ENCODE assay signal across 8 cellular contexts in the genomic region with DNA sequence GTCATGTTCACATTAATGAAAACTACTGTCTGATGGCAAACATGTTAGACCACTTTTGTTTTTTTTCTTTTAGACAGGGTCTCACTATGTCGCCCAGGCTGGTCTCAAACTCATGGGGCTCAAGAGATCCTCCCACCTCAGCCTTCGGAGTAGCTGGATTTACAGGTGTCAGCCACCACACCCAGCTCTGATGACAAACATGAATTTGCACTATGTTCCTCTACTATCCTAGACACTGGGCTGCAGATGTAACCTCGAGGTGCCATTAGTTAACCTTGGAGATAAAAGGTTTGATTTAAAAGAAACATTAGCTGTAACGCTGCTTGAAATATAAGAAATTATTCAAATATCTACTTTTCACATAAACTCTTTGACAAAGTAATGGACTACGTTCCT. TPM values are rescaled to one million over a fixed set of nuclear protein-coding genes. Genes with fewer than 3 reads are reported as not detected.
DNase-seq lines count a peak whose midpoint lies in the region; ATAC-seq, FAIRE-seq and TF ChIP-seq lines count a peak whose summit lies in the region.

No MANE protein-coding gene starts in this region.

- peak overlapping the region; percentile 51; the same call in 1 of the 2 replicates for H3K4me3 ChIP-seq in GM12878
- H3K4me3 ChIP-seq in osteoblast (ENCODE audit: insufficient read depth, low read length): no peak overlapping the region

- FAIRE-seq in GM12878 (lab: Jason Lieb, UNC): no peak

- SMC1A ChIA-PET in GM12878 (lab: Charles Lee; ENCODE audit: uncharacterized antibody, unreplicated experiment): interaction anchor here (1.1 to 7.6 kb wide), 8 partner anchors 8 to 94 kb away, joined by 3 to 64 read pairs (median 6); no protein-coding TSS in a partner anchor

- 21% methylated on average over 5 of the region's 5 CpGs for WGBS in GM12878 (ENCODE audit: insufficient coverage, insufficient replicate concordance, low lambda C conversion rate, missing lambda C conversion rate)

- no peak for TF ChIP-seq POLR2A in GM12878 (IDR thresholded peaks at IDR 0.05; ENCODE audit: low read depth, low read length)

- H3K4me2 ChIP-seq in GM12878 (ENCODE audit: control insufficient read depth, insufficient read depth): peak overlapping the region; percentile 92
- H3K4me2 ChIP-seq in osteoblast (ENCODE audit: insufficient read depth, low read length): no peak overlapping the region

- BruUV-seq in GM12878 (replicated peaks; lab: Mats Ljungman, UMichigan): no TSS peak

- H3K27me3 ChIP-seq in GM12878 (replicated peaks in 1 of 2; ENCODE audit: control insufficient read depth in 2 of 2, insufficient read depth in 2 of 2, low read length in 1 of 2) (no peaks in the 10 kb centered on the region), osteoblast (ENCODE audit: insufficient read depth, low read length) (no peaks in the 10 kb centered on the region)

- H2AFZ ChIP-seq in GM12878 (ENCODE audit: control insufficient read depth, low read depth, low read length) (no peak overlapping the region), osteoblast (ENCODE audit: low read length) (no peak overlapping the region)

- H3K79me2 ChIP-seq in GM12878 (ENCODE audit: control insufficient read depth, insufficient read depth, low read length): peaks cover 63% of the 10 kb centered on the region
- peaks cover 89% of the 10 kb centered on the region for H3K79me2 ChIP-seq in osteoblast (ENCODE audit: insufficient read depth, low read length)

- RAD21 ChIA-PET in GM12878 (lab: Charles Lee; ENCODE audit: unreplicated experiment): interaction anchor here (1.0 to 3.2 kb wide), 5 partner anchors 11 to 61 kb away, joined by 3 to 17 read pairs (median 12); no protein-coding TSS in a partner anchor

- peak overlapping the region; percentile 71 for H3K27ac ChIP-seq in GM12878 (ENCODE audit: control insufficient read depth, insufficient read depth)
- H3K27ac ChIP-seq in osteoblast (ENCODE audit: low read depth, low read length): peak overlapping the region; percentile 68

- POLR2A ChIA-PET in GM12878 (lab: Charles Lee): interaction anchor here (0.5 to 4.5 kb wide), 6 partner anchors 9 to 113 kb away, joined by 4 to 23 read pairs (median 14); no protein-coding TSS in a partner anchor

- no peaks in the 10 kb centered on the region for H3K9me3 ChIP-seq in GM12878 (replicated peaks; ENCODE audit: control insufficient read depth, insufficient read depth, low read length)
- no peaks in the 10 kb centered on the region for H3K9me3 ChIP-seq in osteoblast (ENCODE audit: low read depth, low read length)

- H3K9ac ChIP-seq in GM12878 (ENCODE audit: control insufficient read depth, insufficient read depth, low read length): 0 out of 2 replicates have a peak overlapping the region, but pooled peaks have one; percentile 54

- TF ChIP-seq EP300 in GM12878 (IDR thresholded peaks at IDR 0.05; ENCODE audit: borderline replicate concordance in 1 of 2, control insufficient read depth in 1 of 2, low read depth in 2 of 2, low read length in 2 of 2): no peak

- in situ Hi-C loops in GM12878 (cut with MboI): no loop called here

- ATAC-seq in GM18870 (IDR thresholded peaks at IDR 0.05; ENCODE audit: unreplicated experiment): peak; percentile 23
- peak; percentile 9 for ATAC-seq in HG03045 (IDR thresholded peaks at IDR 0.05; ENCODE audit: unreplicated experiment)
- ATAC-seq in GM12878: peak; percentile 12
- ATAC-seq in GM18858 (IDR thresholded peaks at IDR 0.05; ENCODE audit: unreplicated experiment): no peak

- TF ChIP-seq CTCF in GM12878 (IDR thresholded peaks at IDR 0.05 in 2 of 3, conservative IDR thresholded peaks at IDR 0.05 in 1 of 3; ENCODE audit: control insufficient read depth in 2 of 3, extremely low read depth in 1 of 3, insufficient read depth in 1 of 3, low read depth in 3 of 3, low read length in 3 of 3): no peak
- TF ChIP-seq CTCF in osteoblast (IDR thresholded peaks at IDR 0.05; ENCODE audit: extremely low read depth, low read depth, low read length): no peak

- DNase-seq in GM12878 (ENCODE audit: low read depth, low spot score) (no peak), osteoblast (ENCODE audit: insufficient read length, low spot score, missing footprints) (no peak), dermis blood vessel endothelial cell (no peak), NCI-H1417 treated with DMSO at 0.1 percent for 48 hours (lab: John Stamatoyannopoulos, UW) (no peak), NCI-H526 (lab: John Stamatoyannopoulos, UW) (no peak)

- no peak for TF ChIP-seq RAD21 in GM12878 (IDR thresholded peaks at IDR 0.05; ENCODE audit: insufficient read depth, low read depth, low read length)

- peaks cover 36% of the 10 kb centered on the region for H3K4me1 ChIP-seq in GM12878 (ENCODE audit: control insufficient read depth, insufficient read depth, low read length)
- H3K4me1 ChIP-seq in osteoblast (ENCODE audit: insufficient read depth, low read length): peaks cover 58% of the 10 kb centered on the region

- CTCF ChIA-PET in GM12878 (lab: Yijun Ruan, JAX): interaction anchor here (0.9 to 2.1 kb wide), 5 partner anchors 10 to 94 kb away, joined by 3 to 11 read pairs (median 8); no protein-coding TSS in a partner anchor

- H3K36me3 ChIP-seq in GM12878 (ENCODE audit: control insufficient read depth in 2 of 2, insufficient read depth in 2 of 2, low read length in 1 of 2) (no peaks in the 10 kb centered on the region), osteoblast (ENCODE audit: insufficient read depth, low read length) (no peaks in the 10 kb centered on the region)

- intact Hi-C loops in GM12878 (cut with micrococcal nuclease; ENCODE audit: unreplicated experiment): loop anchor here (1.0 to 10.0 kb wide), 3 partner anchors 13 to 1887 kb away; no protein-coding TSS in a partner anchor

- H4K20me1 ChIP-seq in GM12878 (ENCODE audit: control insufficient read depth, insufficient read depth): no peaks in the 10 kb centered on the region; the same call in 1 of the 2 replicates
- peaks cover 59% of the 10 kb centered on the region for H4K20me1 ChIP-seq in osteoblast (ENCODE audit: insufficient read depth, low read length)

TF ChIP-seq in GM12878, 131 proteins besides CTCF, POLR2A, EP300 and RAD21 (continues in another document):
- TF ChIP-seq, protein P1, sequence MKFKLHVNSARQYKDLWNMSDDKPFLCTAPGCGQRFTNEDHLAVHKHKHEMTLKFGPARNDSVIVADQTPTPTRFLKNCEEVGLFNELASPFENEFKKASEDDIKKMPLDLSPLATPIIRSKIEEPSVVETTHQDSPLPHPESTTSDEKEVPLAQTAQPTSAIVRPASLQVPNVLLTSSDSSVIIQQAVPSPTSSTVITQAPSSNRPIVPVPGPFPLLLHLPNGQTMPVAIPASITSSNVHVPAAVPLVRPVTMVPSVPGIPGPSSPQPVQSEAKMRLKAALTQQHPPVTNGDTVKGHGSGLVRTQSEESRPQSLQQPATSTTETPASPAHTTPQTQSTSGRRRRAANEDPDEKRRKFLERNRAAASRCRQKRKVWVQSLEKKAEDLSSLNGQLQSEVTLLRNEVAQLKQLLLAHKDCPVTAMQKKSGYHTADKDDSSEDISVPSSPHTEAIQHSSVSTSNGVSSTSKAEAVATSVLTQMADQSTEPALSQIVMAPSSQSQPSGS (IDR thresholded peaks at IDR 0.05; ENCODE audit: low read length): peak; percentile 9; the same call in 1 of the 2 replicates
- no peak for TF ChIP-seq PAX8 (IDR thresholded peaks at IDR 0.05)

RNA-seq across cellular contexts. Expression of gene VPS37B, which starts 8.1 kb away (rescaled TPM):
- 54.9 and 58.5 TPM in 2 replicates for total RNA-seq in GM12878 (2013; cell fraction: nucleolus; rRNA removed)
- 47.5 and 53.3 TPM in 2 replicates for total RNA-seq in GM12878 (2014; rRNA removed)
- 22.3 and 26.5 TPM in 2 replicates for total RNA-seq in GM12878 (2014; rRNA removed; fragmentation: Illumina TruSeq; extraction: Trizol)
- total RNA-seq in GM12878 (2021): 68.6 and 68.7 TPM in 2 replicates
- 7.5 TPM for polyA plus RNA-seq in GM12878 (2011; ENCODE audit: low read depth)
- polyA plus RNA-seq in GM12878 (2011; rRNA removed): 11.7 and 13.0 TPM in 2 replicates
- polyA plus RNA-seq in GM12878 (2011; cell fraction: cytosol; rRNA removed): 22.7 and 26.9 TPM in 2 replicates
- 24.3 and 28.7 TPM in 2 replicates for polyA plus RNA-seq in GM12878 (2011; cell fraction: nucleus; rRNA removed)
- 18.5 and 21.4 TPM in 2 replicates for polyA plus RNA-seq in GM12878 (2012)
- 20.1 and 29.5 TPM in 2 replicates for polyA plus RNA-seq in GM12878 (2014; fragmentation: Illumina TruSeq; extraction: Trizol)
- polyA plus RNA-seq in GM12878 (2014; fragmentation: Nextera tagmentation; extraction: Ambion mirVana): 1 to 10 TPM in 1 of 2 experiments, under 1 TPM in 1; 0.66 to 1.7 TPM
- polyA plus RNA-seq in GM12878 (2014; rRNA removed): 54.0 and 63.8 TPM in 2 replicates
- polyA plus RNA-seq in GM12878 (2016; fragmentation: Nextera tagmentation; extraction: Ambion mirVana): 10 to 100 TPM; 49.7 to 52.6 TPM
- polyA minus RNA-seq in GM12878 (2011; rRNA and poly(A)+ RNA removed): 10.7 and 17.4 TPM in 2 replicates
- polyA minus RNA-seq in GM12878 (2011; cell fraction: cytosol; rRNA and poly(A)+ RNA removed): 11.3 and 11.4 TPM in 2 replicates
- polyA minus RNA-seq in GM12878 (2011; cell fraction: nucleus; rRNA and poly(A)+ RNA removed): 8.9 and 18.9 TPM in 2 replicates
- 19.2 and 20.6 TPM in 2 replicates for total RNA-seq in osteoblast
- 19.6 and 21.2 TPM in 2 replicates for total RNA-seq in dermis blood vessel endothelial cell

RNA-seq across cellular contexts. Expression of gene HIP1R, which starts 52.6 kb away (rescaled TPM):
- 18.6 and 21.9 TPM in 2 replicates for total RNA-seq in GM12878 (2013; cell fraction: nucleolus; rRNA removed)
- 23.3 and 27.7 TPM in 2 replicates for total RNA-seq in GM12878 (2014; rRNA removed)
- total RNA-seq in GM12878 (2014; rRNA removed; fragmentation: Illumina TruSeq; extraction: Trizol): 6.9 and 10.2 TPM in 2 replicates
- total RNA-seq in GM12878 (2021): 20.7 and 21.7 TPM in 2 replicates
- 3.2 TPM for polyA plus RNA-seq in GM12878 (2011; ENCODE audit: low read depth)
- 1.1 and 1.6 TPM in 2 replicates for polyA plus RNA-seq in GM12878 (2011; rRNA removed)
- 1.1 and 3.2 TPM in 2 replicates for polyA plus RNA-seq in GM12878 (2011; cell fraction: cytosol; rRNA removed)
- 17.7 and 27.4 TPM in 2 replicates for polyA plus RNA-seq in GM12878 (2011; cell fraction: nucleus; rRNA removed)
- 5.7 and 6.6 TPM in 2 replicates for polyA plus RNA-seq in GM12878 (2012)
- polyA plus RNA-seq in GM12878 (2014; fragmentation: Illumina TruSeq; extraction: Trizol): 3.4 and 10.4 TPM in 2 replicates
- under 1 TPM; 0.18 to 0.35 TPM for polyA plus RNA-seq in GM12878 (2014; fragmentation: Nextera tagmentation; extraction: Ambion mirVana)
- polyA plus RNA-seq in GM12878 (2014; rRNA removed): 19.9 and 20.8 TPM in 2 replicates
- polyA plus RNA-seq in GM12878 (2016; fragmentation: Nextera tagmentation; extraction: Ambion mirVana): 10 to 100 TPM; 12.9 to 14.4 TPM
- polyA minus RNA-seq in GM12878 (2011; rRNA and poly(A)+ RNA removed): 1.9 and 5.3 TPM in 2 replicates
- polyA minus RNA-seq in GM12878 (2011; cell fraction: cytosol; rRNA and poly(A)+ RNA removed): 1.1 and 1.2 TPM in 2 replicates
- 3.9 and 4.6 TPM in 2 replicates for polyA minus RNA-seq in GM12878 (2011; cell fraction: nucleus; rRNA and poly(A)+ RNA removed)
- total RNA-seq in osteoblast: 19.4 and 21.0 TPM in 2 replicates
- 132 and 200 TPM in 2 replicates for total RNA-seq in dermis blood vessel endothelial cell
